ENCODE assay signal across 8 cellular contexts in the genomic region with DNA sequence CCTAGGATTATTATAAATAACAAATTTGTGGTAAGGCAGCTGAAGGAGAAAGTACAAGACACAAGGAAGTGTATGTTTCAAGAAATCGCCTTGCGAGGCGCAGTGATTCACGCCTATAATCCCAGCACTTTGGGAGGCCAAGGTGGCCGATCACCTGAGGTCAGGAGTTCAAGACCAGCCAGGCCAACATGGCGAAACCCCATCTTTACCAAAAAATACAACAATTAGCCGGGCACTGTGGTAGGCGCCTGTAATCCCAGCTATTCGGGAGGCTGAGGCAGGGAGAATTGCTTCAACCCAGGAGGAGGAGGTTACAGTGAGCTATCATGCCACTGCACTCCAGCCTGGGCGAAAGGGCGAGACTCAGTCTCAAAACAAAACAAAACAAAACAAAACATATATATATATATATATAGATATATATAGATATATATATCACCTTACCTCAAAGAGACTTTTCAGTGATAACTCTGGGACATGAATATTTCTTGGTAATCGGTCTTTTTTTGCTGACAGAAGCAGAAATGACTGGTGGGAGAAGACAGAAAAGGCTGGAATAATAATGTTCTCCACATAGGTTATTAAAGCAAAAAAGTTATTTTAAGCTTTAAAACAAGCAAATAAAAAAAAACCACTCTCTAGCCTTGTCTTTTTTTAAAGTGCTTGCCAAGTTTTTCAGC. TPM values are rescaled to one million over a fixed set of nuclear protein-coding genes. Genes with fewer than 3 reads are reported as not detected.
A peak's percentile ranks its signal among the peaks of the same experiment; 100 is the strongest.
DNase-seq lines count a peak whose midpoint lies in the region; ATAC-seq and TF ChIP-seq lines count a peak whose summit lies in the region.

No MANE protein-coding gene starts in this region.

- no peaks in the 10 kb centered on the region for H3K9me3 Mint-ChIP-seq in MCF 10A (ENCODE audit: unreplicated experiment)
- H3K9me3 Mint-ChIP-seq in activated CD4-positive, alpha-beta memory T cell treated with anti-CD3 and anti-CD28 coated beads, Interleukin-2, amount 10 ng/mL, durations not matched to agents 7 days and 5 days, result no peaks in the 10 kb centered on the region
- no peaks in the 10 kb centered on the region for H3K9me3 Mint-ChIP-seq in nephron progenitor cell

- dilution Hi-C loops in mammary epithelial cell (cut with HindIII; ENCODE audit: low sequenced_read_pairs), result no loop called here

- 93% methylated on average over 11 of the region's 12 CpGs for WGBS in mammary epithelial cell (ENCODE audit: low coverage, missing lambda C conversion rate)
- 90 to 91% methylated on average over 12 of the region's 12 CpGs for WGBS in thyroid gland, 2 donors

- no peak for TF ChIP-seq POLR2A in thyroid gland (IDR thresholded peaks at IDR 0.05)

- H2AFZ ChIP-seq in mammary epithelial cell (ENCODE audit: low read depth, low read length), result no peak overlapping the region

- no TSS peak for BruUV-seq in MCF 10A (replicated peaks; lab: Mats Ljungman, UMichigan)
- no TSS peak for BruUV-seq in mammary epithelial cell (replicated peaks; lab: Mats Ljungman, UMichigan)

- H3K4me1 Mint-ChIP-seq in MCF 10A (ENCODE audit: insufficient read depth, unreplicated experiment) (no peaks in the 10 kb centered on the region), nephron progenitor cell (peaks cover 12% of the 10 kb centered on the region)
- peaks cover 34% of the 10 kb centered on the region for H3K4me1 Mint-ChIP-seq in activated CD4-positive, alpha-beta memory T cell treated with anti-CD3 and anti-CD28 coated beads, Interleukin-2, amount 10 ng/mL, durations not matched to agents 7 days and 5 days

- no peaks in the 10 kb centered on the region for H4K20me1 ChIP-seq in mammary epithelial cell (ENCODE audit: insufficient read depth, low read length)

- peak overlapping the region; percentile 39 for H3K27ac Mint-ChIP-seq in MCF 10A (ENCODE audit: low read depth, unreplicated experiment)
- H3K27ac Mint-ChIP-seq in activated CD4-positive, alpha-beta memory T cell treated with anti-CD3 and anti-CD28 coated beads, Interleukin-2, amount 10 ng/mL, durations not matched to agents 7 days and 5 days, result peak overlapping the region; percentile 19
- no peak overlapping the region for H3K27ac Mint-ChIP-seq in nephron progenitor cell

- intact Hi-C loops in MCF 10A (cut with micrococcal nuclease) (no loop called here), mammary epithelial cell (cut with micrococcal nuclease) (no loop called here), thyroid gland (cut with DNase I) (no loop called here), posterior cingulate gyrus (cut with DNase I) (no loop called here)

- CTCF ChIA-PET in MCF 10A (lab: Yijun Ruan, JAX) (interaction anchor here (0.6 to 1.6 kb wide), 8 partner anchors 15 to 1629 kb away, joined by 3 to 5 read pairs (median 4); no protein-coding TSS in a partner anchor), mammary epithelial cell (lab: Charles Lee; ENCODE audit: low non-redundant PET) (interaction anchor here (0.6 to 0.9 kb wide), 2 partner anchors 12 to 78 kb away, joined by 3 to 5 read pairs; no protein-coding TSS in a partner anchor)
- CTCF ChIA-PET in activated CD4-positive, alpha-beta memory T cell treated with anti-CD3 and anti-CD28 coated beads, Interleukin-2, amount 10 ng/mL, durations not matched to agents 7 days and 5 days (lab: Charles Lee), result interaction anchor here (0.8 to 2.1 kb wide), 3 partner anchors 17 to 65 kb away, joined by 3 to 9 read pairs (median 4); no protein-coding TSS in a partner anchor

- in situ Hi-C loops in mammary epithelial cell (cut with MboI; ENCODE audit: low sequenced_read_pairs in 2 of 2), result no loop called here

- DNase-seq in MCF 10A (ENCODE audit: unreplicated experiment) (no peak), mammary epithelial cell (no peak), thyroid gland (no peak), nephron progenitor cell (no peak), posterior cingulate gyrus (no peak)
- no peak for DNase-seq in activated CD4-positive, alpha-beta memory T cell treated with anti-CD3 and anti-CD28 coated beads, Interleukin-2, amount 10 ng/mL, durations not matched to agents 7 days and 5 days

- H3K4me2 ChIP-seq in mammary epithelial cell (ENCODE audit: insufficient read depth, low read depth, low read length), result no peak overlapping the region

- H3K4me1 ChIP-seq in mammary epithelial cell (ENCODE audit: insufficient read depth, low read length) (no peaks in the 10 kb centered on the region), thyroid gland (peaks cover 0 to 14% of the 10 kb centered on the region in 2 donors)

- H3K4me3 ChIP-seq in mammary epithelial cell (replicated peaks in 1 of 3; ENCODE audit: insufficient read depth in 1 of 3, low read depth in 2 of 3, low read length in 3 of 3) (no peak overlapping the region), thyroid gland (replicated peaks in 1 of 3) (no peak overlapping the region)

- H3K36me3 Mint-ChIP-seq in MCF 10A (ENCODE audit: insufficient read depth, unreplicated experiment), result peaks cover 10% of the 10 kb centered on the region
- H3K36me3 Mint-ChIP-seq in activated CD4-positive, alpha-beta memory T cell treated with anti-CD3 and anti-CD28 coated beads, Interleukin-2, amount 10 ng/mL, durations not matched to agents 7 days and 5 days (ENCODE audit: low read depth), result peaks cover 92% of the 10 kb centered on the region
- H3K36me3 Mint-ChIP-seq in nephron progenitor cell (ENCODE audit: low read depth), result peaks cover 55% of the 10 kb centered on the region

- H3K4me3 Mint-ChIP-seq in MCF 10A (ENCODE audit: unreplicated experiment) (no peak overlapping the region), nephron progenitor cell (no peak overlapping the region)
- no peak overlapping the region for H3K4me3 Mint-ChIP-seq in activated CD4-positive, alpha-beta memory T cell treated with anti-CD3 and anti-CD28 coated beads, Interleukin-2, amount 10 ng/mL, durations not matched to agents 7 days and 5 days

- H3K27me3 Mint-ChIP-seq in MCF 10A (ENCODE audit: insufficient read depth, unreplicated experiment) (no peaks in the 10 kb centered on the region), nephron progenitor cell (ENCODE audit: low read depth, poor library complexity) (peaks cover 4% of the 10 kb centered on the region)
- H3K27me3 Mint-ChIP-seq in activated CD4-positive, alpha-beta memory T cell treated with anti-CD3 and anti-CD28 coated beads, Interleukin-2, amount 10 ng/mL, durations not matched to agents 7 days and 5 days, result no peaks in the 10 kb centered on the region

- H3K27ac ChIP-seq in mammary epithelial cell (ENCODE audit: insufficient read depth, low read depth, low read length), result no peak overlapping the region
- peak overlapping the region; percentile 70 for H3K27ac ChIP-seq in layer of hippocampus (ENCODE audit: low read depth, low read length)
- peak overlapping the region; percentile 12 to 44 (median 21) for H3K27ac ChIP-seq in thyroid gland

- H3K79me2 ChIP-seq in mammary epithelial cell (ENCODE audit: insufficient read depth, low read length), result no peaks in the 10 kb centered on the region

- no peak for ATAC-seq in activated CD4-positive, CD25-positive, alpha-beta regulatory T cell treated with anti-CD3 and anti-CD28 coated beads, Interleukin-2, amount 50 U/mL, for 24 hours

- H3K36me3 ChIP-seq in mammary epithelial cell (ENCODE audit: insufficient read depth, low read length), result no peaks in the 10 kb centered on the region
- peaks cover 9 to 11% of the 10 kb centered on the region in 2 donors for H3K36me3 ChIP-seq in thyroid gland

- H3K9ac ChIP-seq in mammary epithelial cell (ENCODE audit: insufficient read depth, low read length), result no peak overlapping the region

- H3K9me3 ChIP-seq in mammary epithelial cell (replicated peaks; ENCODE audit: insufficient read depth, low read length) (no peaks in the 10 kb centered on the region), thyroid gland (no peaks in the 10 kb centered on the region)

- no peak for TF ChIP-seq CTCF in MCF 10A (IDR thresholded peaks at IDR 0.05; ENCODE audit: unreplicated experiment)
- TF ChIP-seq CTCF in mammary epithelial cell (conservative IDR thresholded peaks at IDR 0.05 in 1 of 2, IDR thresholded peaks at IDR 0.05 in 1 of 2; ENCODE audit: extremely low read depth in 1 of 2, insufficient read depth in 1 of 2, low read depth in 1 of 2, low read length in 2 of 2), result no peak
- TF ChIP-seq CTCF in thyroid gland (IDR thresholded peaks at IDR 0.05), result no peak
- TF ChIP-seq CTCF in nephron progenitor cell (IDR thresholded peaks at IDR 0.05), result no peak

- POLR2A ChIA-PET in MCF 10A (lab: Yijun Ruan, JAX), result no interaction called here
- POLR2A ChIA-PET in activated CD4-positive, alpha-beta memory T cell treated with anti-CD3 and anti-CD28 coated beads, Interleukin-2, amount 10 ng/mL, durations not matched to agents 7 days and 5 days (lab: Charles Lee), result interaction anchor here (0.6 to 1.6 kb wide), 6 partner anchors 13 to 100 kb away, joined by 3 to 4 read pairs (median 4); a partner anchor contains a TSS

- H3K27me3 ChIP-seq in mammary epithelial cell (ENCODE audit: insufficient read depth, low read length) (no peaks in the 10 kb centered on the region), layer of hippocampus (ENCODE audit: control insufficient read depth, insufficient read depth, low read length) (no peaks in the 10 kb centered on the region), thyroid gland (no peaks in the 10 kb centered on the region)

RNA-seq across cellular contexts. Expression of a gene that starts 52.3 kb away (rescaled TPM):
- 4.7 and 4.9 TPM in 2 replicates for total RNA-seq in MCF 10A (2022)
- total RNA-seq in mammary epithelial cell, result 1 to 10 TPM; 1.4 to 3.0 TPM
- 0.09 TPM for polyA plus RNA-seq in mammary epithelial cell
- polyA minus RNA-seq in mammary epithelial cell, result not detected
- 10 to 100 TPM; 78.6 to 85.4 TPM for total RNA-seq in activated CD4-positive, alpha-beta memory T cell treated with anti-CD3 and anti-CD28 coated beads, Interleukin-2, amount 10 ng/mL, durations not matched to agents 7 days and 5 days
- total RNA-seq in thyroid gland, result 10 to 100 TPM; 11.7 to 26.3 (median 18.5) TPM
